Comparison of ENCODE assay signal across 12 cellular contexts in genomic region chr10:68329506-68329861, GRCh38. TPM values are rescaled to one million over a fixed set of nuclear protein-coding genes. Genes with fewer than 3 reads are reported as not detected.
DNase-seq lines count a peak whose midpoint lies in the region; ATAC-seq and TF ChIP-seq lines count a peak whose summit lies in the region.
"Had no signal": no experiment of that assay in that cellular context is flagged by ENCODE, and none has a peak within 500 bp of the region (broad histone marks: within the 10 kb centered on the region; RNA-seq: fewer than 3 reads in every experiment).

No MANE protein-coding gene starts in this region.

- H3K27ac Mint-ChIP-seq in MCF 10A (ENCODE audit: low read depth, unreplicated experiment) (no peak overlapping the region), nephron (peak overlapping the region; percentile 95 to 100 (median 99))

- H3K9me3 ChIP-seq in breast epithelium = no peaks in the 10 kb centered on the region
- no peaks in the 10 kb centered on the region for H3K9me3 ChIP-seq in upper lobe of right lung

- intact Hi-C loops in breast epithelium (cut with DNase I; ENCODE audit: low total_unique reads) = no loop called here
- intact Hi-C loops in MCF 10A (cut with micrococcal nuclease) = no loop called here
- intact Hi-C loops in upper lobe of right lung (cut with DNase I) = no loop called here

- H3K27me3 Mint-ChIP-seq in MCF 10A (ENCODE audit: insufficient read depth, unreplicated experiment) (no peaks in the 10 kb centered on the region), nephron (ENCODE audit: low read depth) (no peaks in the 10 kb centered on the region)

- peaks cover 15% of the 10 kb centered on the region for H3K4me1 Mint-ChIP-seq in MCF 10A (ENCODE audit: insufficient read depth, unreplicated experiment)
- H3K4me1 Mint-ChIP-seq in nephron = peaks cover 28% of the 10 kb centered on the region

- POLR2A ChIA-PET in MCF 10A (lab: Yijun Ruan, JAX) = interaction anchor here (0.6 to 1.1 kb wide), 3 partner anchors 14 to 571 kb away, joined by 3 to 4 read pairs (median 4); partner anchors contain the start of gene DDX50

- CTCF ChIA-PET in MCF 10A (lab: Yijun Ruan, JAX) = interaction anchor here (0.6 to 1.0 kb wide), 2 partner anchors 122 to 145 kb away, joined by 3 to 4 read pairs; no protein-coding TSS in a partner anchor

- peaks cover 0 to 13% of the 10 kb centered on the region in 2 donors for H3K4me1 ChIP-seq in breast epithelium
- peaks cover 30% of the 10 kb centered on the region for H3K4me1 ChIP-seq in upper lobe of right lung

- TF ChIP-seq POLR2A in breast epithelium (IDR thresholded peaks at IDR 0.05) = no peak

- H3K4me3 ChIP-seq in breast epithelium (no peak overlapping the region), upper lobe of right lung (no peak overlapping the region)

- ATAC-seq in upper lobe of right lung (no peak), GM19467 (IDR thresholded peaks at IDR 0.05; ENCODE audit: unreplicated experiment) (no peak)

- DNase-seq in breast epithelium (ENCODE audit: low spot score in 2 of 2) (no peak), MCF 10A (ENCODE audit: unreplicated experiment) (no peak), caudate nucleus (lab: John Stamatoyannopoulos, UW) (no peak), upper lobe of right lung (no peak), NCI-H146 (lab: John Stamatoyannopoulos, UW) (no peak), superior temporal gyrus (ENCODE audit: extremely low spot score) (no peak)
- DNase-seq: activated T-cell treated with anti-CD3 and anti-CD28 coated beads, Interleukin-2, amount 50 U/mL, for 1 hour; NCI-H526; SIG-M5; stimulated activated CD4-positive, alpha-beta T cell treated with anti-CD3 and anti-CD28 coated beads, Interleukin-12 subunit alpha, Interleukin-12 subunit beta, amount 100 ng/mL, for 4 hours had no signal

- H3K36me3 ChIP-seq in breast epithelium = no peaks in the 10 kb centered on the region
- H3K36me3 ChIP-seq in upper lobe of right lung = no peaks in the 10 kb centered on the region

- TF ChIP-seq CTCF in breast epithelium (IDR thresholded peaks at IDR 0.05) = no peak
- TF ChIP-seq CTCF in MCF 10A (IDR thresholded peaks at IDR 0.05; ENCODE audit: unreplicated experiment) = no peak
- no peak for TF ChIP-seq CTCF in nephron (IDR thresholded peaks at IDR 0.05; ENCODE audit: unreplicated experiment in 3 of 3)
- TF ChIP-seq CTCF in upper lobe of right lung (IDR thresholded peaks at IDR 0.05) = no peak

- H3K27ac ChIP-seq in breast epithelium (peak overlapping the region; percentile 99 to 100), caudate nucleus (ENCODE audit: low read depth, low read length) (peak overlapping the region; percentile 98), upper lobe of right lung (peak overlapping the region; percentile 81)

- H3K9me3 Mint-ChIP-seq in MCF 10A (ENCODE audit: unreplicated experiment) (no peaks in the 10 kb centered on the region), nephron (no peaks in the 10 kb centered on the region)

- H3K4me3 Mint-ChIP-seq in MCF 10A (ENCODE audit: unreplicated experiment) (no peak overlapping the region), nephron (peak overlapping the region; percentile 58 to 78 (median 75))

- H3K27me3 ChIP-seq in breast epithelium = no peaks in the 10 kb centered on the region
- no peaks in the 10 kb centered on the region for H3K27me3 ChIP-seq in upper lobe of right lung

- no TSS peak for BruUV-seq in MCF 10A (replicated peaks; lab: Mats Ljungman, UMichigan)

- H3K36me3 Mint-ChIP-seq in MCF 10A (ENCODE audit: insufficient read depth, unreplicated experiment) = peaks cover 31% of the 10 kb centered on the region
- H3K36me3 Mint-ChIP-seq in nephron (ENCODE audit: low read depth) = peaks cover 8% of the 10 kb centered on the region

RNA-seq across cellular contexts. Expression of gene HNRNPH3, which starts 2.4 kb away (rescaled TPM):
- total RNA-seq in breast epithelium = 10 to 100 TPM; 57.9 to 65.9 (median 65.3) TPM
- total RNA-seq in MCF 10A (2022) = 216 and 285 TPM in 2 replicates
- total RNA-seq in upper lobe of right lung = 95.3 TPM

RNA-seq across cellular contexts. Expression of gene PBLD, which starts 3.2 kb away (rescaled TPM):
- total RNA-seq in breast epithelium = 10 to 100 TPM in 1 of 3 donors, 1 to 10 TPM in 2; 5.9 to 16.2 (median 7.2) TPM
- 5.6 and 5.7 TPM in 2 replicates for total RNA-seq in MCF 10A (2022)
- total RNA-seq in upper lobe of right lung = 2.3 TPM
